In the genomic region with DNA sequence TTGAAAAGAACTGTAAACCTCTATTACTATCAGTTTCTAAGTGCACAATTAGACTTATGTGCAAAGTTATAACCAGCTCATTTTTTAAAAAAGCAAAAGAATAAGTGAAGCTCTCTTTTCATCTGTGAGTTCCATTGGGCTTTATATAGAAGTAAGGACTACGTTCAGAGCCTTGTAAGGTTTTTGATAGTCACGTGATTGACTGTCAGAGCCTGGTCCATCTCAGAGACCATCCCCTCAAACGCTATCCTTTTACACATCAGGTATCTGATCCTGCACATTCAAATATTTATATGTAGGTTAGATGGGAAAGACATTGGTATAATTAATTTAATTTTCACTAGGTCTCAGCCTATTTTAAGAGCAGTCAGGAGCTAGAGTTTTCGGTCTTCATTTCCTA, we compare ENCODE assay signal across 13 cellular contexts.
DNase-seq lines count a peak whose midpoint lies in the region; ATAC-seq, FAIRE-seq and TF ChIP-seq lines count a peak whose summit lies in the region.
"Had no signal": no experiment of that assay in that cellular context is flagged by ENCODE, and none has a peak within 500 bp of the region (broad histone marks: within the 10 kb centered on the region; RNA-seq: fewer than 3 reads in every experiment).

No MANE protein-coding gene starts in this region.

- TF ChIP-seq CTCF in brain (conservative IDR thresholded peaks at IDR 0.05) = no peak

- peak; percentile 24 to 49 for ATAC-seq in naive thymus-derived CD8-positive, alpha-beta T cell
- ATAC-seq in GM18868 (IDR thresholded peaks at IDR 0.05; ENCODE audit: unreplicated experiment) = no peak

- FAIRE-seq in urothelium cell line (lab: Jason Lieb, UNC) = no peak

- in situ Hi-C loops in SK-MEL-5 (cut with HindIII; ENCODE audit: low pct_unique_long_range_greater_than_20kb, low sequenced_read_pairs) = no loop called here

- no peaks in the 10 kb centered on the region for H3K27me3 Mint-ChIP-seq in activated CD4-positive, alpha-beta T cell treated with anti-CD3 and anti-CD28 coated beads, Interleukin-2, amount 10 ng/mL, durations not matched to agents 24 days and 14 days
- peaks cover 5% of the 10 kb centered on the region for H3K27me3 Mint-ChIP-seq in brain
- no peaks in the 10 kb centered on the region for H3K27me3 Mint-ChIP-seq in naive thymus-derived CD8-positive, alpha-beta T cell
- H3K27me3 Mint-ChIP-seq: naive B cell had no signal

- H3K36me3 Mint-ChIP-seq in activated CD4-positive, alpha-beta T cell treated with anti-CD3 and anti-CD28 coated beads, Interleukin-2, amount 10 ng/mL, durations not matched to agents 24 days and 14 days (ENCODE audit: low read depth) = peaks cover 11% of the 10 kb centered on the region
- peaks cover 8% of the 10 kb centered on the region for H3K36me3 Mint-ChIP-seq in brain
- H3K36me3 Mint-ChIP-seq in naive thymus-derived CD8-positive, alpha-beta T cell = no peaks in the 10 kb centered on the region
- H3K36me3 Mint-ChIP-seq: naive B cell had no signal

- POLR2A ChIA-PET in naive thymus-derived CD8-positive, alpha-beta T cell (lab: Charles Lee) = interaction anchor here (0.6 kb wide), 1 partner anchor 18 kb away, joined by 3 read pairs; no protein-coding TSS in a partner anchor

- intact Hi-C loops in activated CD4-positive, alpha-beta T cell treated with anti-CD3 and anti-CD28 coated beads, Interleukin-2, amount 10 ng/mL, durations not matched to agents 24 days and 14 days (cut with micrococcal nuclease) = loop anchor here (1.0 to 5.0 kb wide), 14 partner anchors 16 to 621 kb away; a partner anchor contains a TSS

- H3K4me3 Mint-ChIP-seq in activated CD4-positive, alpha-beta T cell treated with anti-CD3 and anti-CD28 coated beads, Interleukin-2, amount 10 ng/mL, durations not matched to agents 24 days and 14 days = peak overlapping the region; percentile 85
- peak overlapping the region in 1 of 5 experiments; percentile 26 for H3K4me3 Mint-ChIP-seq in brain
- H3K4me3 Mint-ChIP-seq in naive thymus-derived CD8-positive, alpha-beta T cell = peak overlapping the region; percentile 57 to 90 (median 76)
- H3K4me3 Mint-ChIP-seq: naive B cell had no signal

- H3K9me3 Mint-ChIP-seq in activated CD4-positive, alpha-beta T cell treated with anti-CD3 and anti-CD28 coated beads, Interleukin-2, amount 10 ng/mL, durations not matched to agents 24 days and 14 days = peaks cover 4% of the 10 kb centered on the region
- peaks cover 2 to 8% (median 5%) of the 10 kb centered on the region in 5 experiments for H3K9me3 Mint-ChIP-seq in brain
- no peaks in the 10 kb centered on the region for H3K9me3 Mint-ChIP-seq in naive thymus-derived CD8-positive, alpha-beta T cell
- H3K9me3 Mint-ChIP-seq: naive B cell had no signal

- DNase-seq in activated CD4-positive, alpha-beta T cell treated with anti-CD3 and anti-CD28 coated beads, Interleukin-2, amount 10 ng/mL, durations not matched to agents 24 days and 14 days = peak; percentile 70
- no peak for DNase-seq in activated CD4-positive, alpha-beta T cell treated with anti-CD3 and anti-CD28 coated beads, Interleukin-2, amount 50 U/mL, for 1 hour
- peak; percentile 47 for DNase-seq in SK-MEL-5 (ENCODE audit: low read depth, low spot score)
- DNase-seq in naive thymus-derived CD8-positive, alpha-beta T cell = peak in 1 of 10 donors; percentile 22
- no peak for DNase-seq in NCI-H128 (lab: John Stamatoyannopoulos, UW; ENCODE audit: unreplicated experiment)
- no peak for DNase-seq in urothelium cell line (ENCODE audit: low spot score)
- DNase-seq: cerebellar nuclear complex, COR-L47, heart right ventricle, naive B cell, NCI-H1694 treated with DMSO at 0.1 percent for 48 hours had no signal

- peak overlapping the region; percentile 93 for H3K27ac Mint-ChIP-seq in activated CD4-positive, alpha-beta T cell treated with anti-CD3 and anti-CD28 coated beads, Interleukin-2, amount 10 ng/mL, durations not matched to agents 24 days and 14 days
- peak overlapping the region in 3 of 5 experiments; percentile 29 to 89 (median 87) for H3K27ac Mint-ChIP-seq in brain
- peak overlapping the region; percentile 37 to 95 (median 86) for H3K27ac Mint-ChIP-seq in naive thymus-derived CD8-positive, alpha-beta T cell

- H3K4me1 Mint-ChIP-seq in activated CD4-positive, alpha-beta T cell treated with anti-CD3 and anti-CD28 coated beads, Interleukin-2, amount 10 ng/mL, durations not matched to agents 24 days and 14 days = peaks cover 39% of the 10 kb centered on the region
- peaks cover 29% of the 10 kb centered on the region for H3K4me1 Mint-ChIP-seq in brain
- H3K4me1 Mint-ChIP-seq in naive thymus-derived CD8-positive, alpha-beta T cell = peaks cover 14 to 27% (median 22%) of the 10 kb centered on the region in 4 donors
- H3K4me1 Mint-ChIP-seq: naive B cell had no signal

Comparison
In these comparisons a context has a peak if more than half of its experiments do, and no peak if none do; other contexts are left out.
1. DNase-seq: peak in activated CD4-positive, alpha-beta T cell treated with anti-CD3 and anti-CD28 coated beads, Interleukin-2, amount 10 ng/mL, durations not matched to agents 24 days and 14 days (single experiment) and SK-MEL-5 (single experiment); none in activated CD4-positive, alpha-beta T cell treated with anti-CD3 and anti-CD28 coated beads, Interleukin-2, amount 50 U/mL, for 1 hour (single experiment), NCI-H128 (single experiment) and urothelium cell line (single experiment).
2. Peak in every context shown above with its lines, with median percentiles within 50 percentile points of each other: H3K27ac Mint-ChIP-seq.